ENCODE assay signal across 9 cellular contexts in genomic region chr15:35289029-35289617, GRCh38.
DNase-seq lines count a peak whose midpoint lies in the region; ATAC-seq and TF ChIP-seq lines count a peak whose summit lies in the region.
"Had no signal": no experiment of that assay in that cellular context is flagged by ENCODE, and none has a peak within 500 bp of the region (broad histone marks: within the 10 kb centered on the region; RNA-seq: fewer than 3 reads in every experiment).

No MANE protein-coding gene starts in this region.

- no peaks in the 10 kb centered on the region for H3K27me3 ChIP-seq in mesenchymal stem cell (ENCODE audit: control insufficient read depth in 1 of 2, insufficient read depth in 1 of 2, low read length in 2 of 2)
- no peaks in the 10 kb centered on the region for H3K27me3 ChIP-seq in naive thymus-derived CD4-positive, alpha-beta T cell (ENCODE audit: control insufficient read depth in 2 of 2, insufficient read depth in 2 of 2, low read length in 2 of 2)

- H3K79me1 ChIP-seq in mesenchymal stem cell (replicated peaks; ENCODE audit: low read length, poor library complexity, severe bottlenecking): no peaks in the 10 kb centered on the region

- no peaks in the 10 kb centered on the region for H3K4me1 ChIP-seq in mesenchymal stem cell (ENCODE audit: control insufficient read depth, insufficient read depth, low read depth, low read length)
- no peaks in the 10 kb centered on the region for H3K4me1 ChIP-seq in naive thymus-derived CD4-positive, alpha-beta T cell (ENCODE audit: control insufficient read depth in 2 of 2, insufficient read depth in 2 of 2, low read length in 2 of 2)

- DNase-seq in CMK (ENCODE audit: low read depth) (peak; percentile 0), NCI-H446 treated with DMSO at 0.1 percent for 48 hours (lab: John Stamatoyannopoulos, UW) (peak; percentile 2), coronary artery (ENCODE audit: low spot score) (no peak), mesenchymal stem cell (peak; percentile 76)
- DNase-seq in naive thymus-derived CD4-positive, alpha-beta T cell: no peak
- no peak for DNase-seq in activated naive CD4-positive, alpha-beta T cell treated with anti-CD3 and anti-CD28 coated beads for 36 hours
- DNase-seq: naive B cell had no signal

- H3K27ac ChIP-seq in coronary artery: no peak overlapping the region
- no peak overlapping the region for H3K27ac ChIP-seq in mesenchymal stem cell (ENCODE audit: low read length, poor library complexity, severe bottlenecking)
- H3K27ac ChIP-seq in naive thymus-derived CD4-positive, alpha-beta T cell (ENCODE audit: low read depth, low read length): no peak overlapping the region

- TF ChIP-seq CTCF in coronary artery (IDR thresholded peaks at IDR 0.05): peak; percentile 62

- no peak overlapping the region for H4K8ac ChIP-seq in mesenchymal stem cell (ENCODE audit: low read length)

- H3K23ac ChIP-seq in mesenchymal stem cell (ENCODE audit: low read length in 2 of 2): no peak overlapping the region

- H3K4ac ChIP-seq in mesenchymal stem cell (ENCODE audit: low read depth in 1 of 2, low read length in 2 of 2): no peak overlapping the region

- no peak overlapping the region for H3K4me3 Mint-ChIP-seq in naive thymus-derived CD4-positive, alpha-beta T cell
- H3K4me3 Mint-ChIP-seq in activated naive CD4-positive, alpha-beta T cell treated with anti-CD3 and anti-CD28 coated beads for 36 hours: no peak overlapping the region
- H3K4me3 Mint-ChIP-seq: naive B cell had no signal

- POLR2A ChIA-PET in naive thymus-derived CD4-positive, alpha-beta T cell (lab: Charles Lee): no interaction called here

- H3K9me3 Mint-ChIP-seq in naive thymus-derived CD4-positive, alpha-beta T cell: peaks cover 0 to 3% (median 0%) of the 10 kb centered on the region in 11 donors
- H3K9me3 Mint-ChIP-seq in activated naive CD4-positive, alpha-beta T cell treated with anti-CD3 and anti-CD28 coated beads for 36 hours: peaks cover 2% of the 10 kb centered on the region
- H3K9me3 Mint-ChIP-seq: naive B cell had no signal

- H4K91ac ChIP-seq in mesenchymal stem cell (ENCODE audit: low read length): no peak overlapping the region

- no peak overlapping the region for H2BK15ac ChIP-seq in mesenchymal stem cell (ENCODE audit: low read depth, poor library complexity, severe bottlenecking)

- peak overlapping the region; percentile 14 for H3K9ac ChIP-seq in mesenchymal stem cell (ENCODE audit: low read length)

- intact Hi-C loops in naive thymus-derived CD4-positive, alpha-beta T cell (cut with micrococcal nuclease): loop anchor here in 1 of 2 donors (5.0 kb wide), 1 partner anchor 153 kb away; no protein-coding TSS in a partner anchor
- intact Hi-C loops in activated naive CD4-positive, alpha-beta T cell treated with anti-CD3 and anti-CD28 coated beads for 36 hours (cut with micrococcal nuclease): loop anchor here (1.0 kb wide), 1 partner anchor 155 kb away; no protein-coding TSS in a partner anchor

- no peak overlapping the region for H2BK5ac ChIP-seq in mesenchymal stem cell (ENCODE audit: low read depth, low read length, poor library complexity, severe bottlenecking)

- H3K36me3 Mint-ChIP-seq in naive thymus-derived CD4-positive, alpha-beta T cell: no peaks in the 10 kb centered on the region
- H3K36me3 Mint-ChIP-seq in activated naive CD4-positive, alpha-beta T cell treated with anti-CD3 and anti-CD28 coated beads for 36 hours (ENCODE audit: low read depth): peaks cover 1% of the 10 kb centered on the region

- no peak overlapping the region for H3K27ac Mint-ChIP-seq in naive thymus-derived CD4-positive, alpha-beta T cell
- H3K27ac Mint-ChIP-seq in activated naive CD4-positive, alpha-beta T cell treated with anti-CD3 and anti-CD28 coated beads for 36 hours: no peak overlapping the region
- H3K27ac Mint-ChIP-seq: naive B cell had no signal

- no peaks in the 10 kb centered on the region for H3K4me1 Mint-ChIP-seq in naive thymus-derived CD4-positive, alpha-beta T cell
- H3K4me1 Mint-ChIP-seq in activated naive CD4-positive, alpha-beta T cell treated with anti-CD3 and anti-CD28 coated beads for 36 hours (ENCODE audit: low read depth): no peaks in the 10 kb centered on the region
- H3K4me1 Mint-ChIP-seq: naive B cell had no signal

- no peak overlapping the region for H3K4me2 ChIP-seq in mesenchymal stem cell (ENCODE audit: low read length, poor library complexity, severe bottlenecking)

- H3K27me3 Mint-ChIP-seq in naive thymus-derived CD4-positive, alpha-beta T cell: no peaks in the 10 kb centered on the region
- H3K27me3 Mint-ChIP-seq in activated naive CD4-positive, alpha-beta T cell treated with anti-CD3 and anti-CD28 coated beads for 36 hours (ENCODE audit: low read depth): no peaks in the 10 kb centered on the region

- no peak overlapping the region for H2AK5ac ChIP-seq in mesenchymal stem cell (ENCODE audit: low read length, severe bottlenecking)

- no peak overlapping the region for H3K18ac ChIP-seq in mesenchymal stem cell (ENCODE audit: low read depth in 1 of 2, low read length in 2 of 2)

- H2BK12ac ChIP-seq in mesenchymal stem cell (ENCODE audit: low read length in 2 of 2): no peak overlapping the region

- no peaks in the 10 kb centered on the region for H3K36me3 ChIP-seq in mesenchymal stem cell (ENCODE audit: control insufficient read depth in 1 of 2, insufficient read depth in 2 of 2, low read depth in 1 of 2, low read length in 2 of 2)
- no peaks in the 10 kb centered on the region for H3K36me3 ChIP-seq in naive thymus-derived CD4-positive, alpha-beta T cell (ENCODE audit: control insufficient read depth in 2 of 3, insufficient read depth in 3 of 3, low read length in 3 of 3)

- ATAC-seq in GM21723 (IDR thresholded peaks at IDR 0.05; ENCODE audit: unreplicated experiment) (peak; percentile 57), GM21576 (IDR thresholded peaks at IDR 0.05; ENCODE audit: unreplicated experiment) (no peak)
- ATAC-seq in naive thymus-derived CD4-positive, alpha-beta T cell: no peak

- H3K4me3 ChIP-seq in coronary artery (no peak overlapping the region), mesenchymal stem cell (ENCODE audit: insufficient read depth in 1 of 2, low read depth in 1 of 2, low read length in 2 of 2) (no peak overlapping the region)
- no peak overlapping the region for H3K4me3 ChIP-seq in naive thymus-derived CD4-positive, alpha-beta T cell (ENCODE audit: low read length)

- no peak overlapping the region for H2AFZ ChIP-seq in mesenchymal stem cell (ENCODE audit: low read depth, low read length)

- CTCF ChIA-PET in naive thymus-derived CD4-positive, alpha-beta T cell (lab: Charles Lee): no interaction called here
- CTCF ChIA-PET in activated naive CD4-positive, alpha-beta T cell treated with anti-CD3 and anti-CD28 coated beads for 36 hours (lab: Charles Lee): interaction anchor here (0.7 to 2.0 kb wide), 7 partner anchors 9 to 210 kb away, joined by 3 to 21 read pairs (median 4); no protein-coding TSS in a partner anchor

- 0% methylated on average over 1 of the region's 3 CpGs for WGBS in mesenchymal stem cell

- H2BK120ac ChIP-seq in mesenchymal stem cell (ENCODE audit: low read depth, low read length): no peak overlapping the region

- H3K14ac ChIP-seq in mesenchymal stem cell (ENCODE audit: low read length in 2 of 2): no peak overlapping the region

- H3K9me3 ChIP-seq in mesenchymal stem cell (ENCODE audit: control insufficient read depth, low read length): no peaks in the 10 kb centered on the region
- no peaks in the 10 kb centered on the region for H3K9me3 ChIP-seq in naive thymus-derived CD4-positive, alpha-beta T cell (ENCODE audit: control insufficient read depth in 2 of 3, low read length in 3 of 3)

Comparison
In these comparisons a context has a peak if more than half of its experiments do, and no peak if none do; other contexts are left out.
1. DNase-seq: peak in CMK (single experiment), NCI-H446 treated with DMSO at 0.1 percent for 48 hours (single experiment) and mesenchymal stem cell (single experiment); none in coronary artery (single experiment), naive thymus-derived CD4-positive, alpha-beta T cell (0 of 9) and activated naive CD4-positive, alpha-beta T cell treated with anti-CD3 and anti-CD28 coated beads for 36 hours (single experiment).